Comparison of ENCODE assay signal across 26 cellular contexts in the genomic region with DNA sequence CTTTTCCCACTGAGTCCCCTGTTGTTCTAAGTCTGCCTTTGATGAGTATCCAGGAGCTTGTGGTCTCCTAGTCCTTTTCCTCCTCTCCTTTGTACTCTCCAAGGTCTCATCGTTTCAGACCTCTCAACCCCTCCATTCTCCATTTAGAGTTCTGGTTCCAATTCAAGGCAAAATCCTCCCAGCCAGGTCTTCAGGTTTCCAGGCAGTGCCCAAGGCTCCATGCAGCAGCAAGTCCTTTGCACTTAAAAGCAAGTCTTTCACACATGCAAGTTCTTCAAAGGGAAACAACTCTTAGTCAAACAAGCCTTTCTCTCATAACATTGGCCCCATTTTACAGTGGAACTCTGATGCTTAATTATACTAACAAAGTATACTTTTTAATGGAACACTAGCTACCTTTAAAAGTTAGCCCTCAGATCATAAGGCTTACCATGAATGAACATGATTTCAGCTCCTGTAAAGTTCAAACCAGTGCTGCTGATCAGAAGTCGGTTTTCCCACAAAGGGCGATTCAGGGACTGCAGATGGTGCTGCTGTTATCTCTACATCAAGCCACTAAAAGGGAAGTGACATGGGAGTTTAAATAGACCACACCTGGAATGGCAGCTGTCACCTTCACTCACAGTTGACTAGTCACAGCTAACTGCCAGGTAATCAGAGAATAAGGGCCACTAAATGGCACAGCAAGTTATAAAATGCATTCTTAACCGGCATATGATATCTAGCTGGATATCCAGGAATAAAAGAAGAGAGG.
A peak's percentile ranks its signal among the peaks of the same experiment; 100 is the strongest.
DNase-seq lines count a peak whose midpoint lies in the region; TF ChIP-seq lines count a peak whose summit lies in the region.
"Had no signal": no experiment of that assay in that cellular context is flagged by ENCODE, and none has a peak within 500 bp of the region (broad histone marks: within the 10 kb centered on the region; RNA-seq: fewer than 3 reads in every experiment).

No MANE protein-coding gene starts in this region.

- intact Hi-C loops in activated CD4-positive, alpha-beta memory T cell treated with anti-CD3 and anti-CD28 coated beads for 36 hours (cut with micrococcal nuclease), result no loop called here

- no peaks in the 10 kb centered on the region for H3K4me1 Mint-ChIP-seq in activated CD4-positive, alpha-beta memory T cell treated with anti-CD3 and anti-CD28 coated beads for 36 hours (ENCODE audit: low read depth)
- H3K4me1 Mint-ChIP-seq: activated CD4-positive, alpha-beta T cell treated with anti-CD3 and anti-CD28 coated beads, Interleukin-2, amount 10 ng/mL, durations not matched to agents 24 days and 14 days; naive thymus-derived CD4-positive, alpha-beta T cell had no signal

- H3K4me3 ChIP-seq in neural cell (ENCODE audit: low read length), result no peak overlapping the region
- H3K4me3 ChIP-seq: HAP-1, heart right ventricle, left ventricle myocardium inferior had no signal

- no peaks in the 10 kb centered on the region for H3K27me3 ChIP-seq in neural cell (ENCODE audit: insufficient read depth, low read depth, low read length)
- H3K27me3 ChIP-seq: brain microvascular endothelial cell, heart right ventricle had no signal

- no peak overlapping the region for H3K9ac ChIP-seq in neural cell (ENCODE audit: low read length)
- H3K9ac ChIP-seq: SK-N-SH had no signal

- TF ChIP-seq EP300 in neural cell (conservative IDR thresholded peaks at IDR 0.05; ENCODE audit: poor library complexity, severe bottlenecking), result peak; percentile 35

- no peaks in the 10 kb centered on the region for H4K20me1 ChIP-seq in neural cell (ENCODE audit: insufficient read depth)

- H3K9me3 Mint-ChIP-seq in activated CD4-positive, alpha-beta memory T cell treated with anti-CD3 and anti-CD28 coated beads for 36 hours, result peaks cover 29% of the 10 kb centered on the region

- no peak overlapping the region for H3K27ac Mint-ChIP-seq in activated CD4-positive, alpha-beta memory T cell treated with anti-CD3 and anti-CD28 coated beads for 36 hours
- H3K27ac Mint-ChIP-seq: activated CD4-positive, alpha-beta T cell treated with anti-CD3 and anti-CD28 coated beads, Interleukin-2, amount 10 ng/mL, durations not matched to agents 24 days and 14 days; activated T-cell treated with anti-CD3 and anti-CD28 coated beads, Interleukin-2, amount 50 U/mL, for 72 hours; CD4-positive, alpha-beta T cell; naive thymus-derived CD4-positive, alpha-beta T cell; type B pancreatic cell had no signal

- no peaks in the 10 kb centered on the region for H3K27me3 Mint-ChIP-seq in activated CD4-positive, alpha-beta memory T cell treated with anti-CD3 and anti-CD28 coated beads for 36 hours
- H3K27me3 Mint-ChIP-seq: activated CD4-positive, alpha-beta T cell treated with anti-CD3 and anti-CD28 coated beads, Interleukin-2, amount 10 ng/mL, durations not matched to agents 24 days and 14 days; CD4-positive, alpha-beta T cell; IgD-negative memory B cell; naive thymus-derived CD4-positive, alpha-beta T cell had no signal

- no peaks in the 10 kb centered on the region for H3K36me3 ChIP-seq in neural cell (ENCODE audit: insufficient read depth, low read length)
- H3K36me3 ChIP-seq: brain microvascular endothelial cell, HAP-1, heart right ventricle, left ventricle myocardium inferior had no signal

- no peaks in the 10 kb centered on the region for H3K36me3 Mint-ChIP-seq in activated CD4-positive, alpha-beta memory T cell treated with anti-CD3 and anti-CD28 coated beads for 36 hours
- H3K36me3 Mint-ChIP-seq: IgD-negative memory B cell; naive thymus-derived CD4-positive, alpha-beta T cell; type B pancreatic cell had no signal

- no peak overlapping the region for H3K4me3 Mint-ChIP-seq in activated CD4-positive, alpha-beta memory T cell treated with anti-CD3 and anti-CD28 coated beads for 36 hours
- H3K4me3 Mint-ChIP-seq: activated CD4-positive, alpha-beta T cell treated with anti-CD3 and anti-CD28 coated beads, Interleukin-2, amount 10 ng/mL, durations not matched to agents 24 days and 14 days; activated T-cell treated with anti-CD3 and anti-CD28 coated beads, Interleukin-2, amount 50 U/mL, for 72 hours; CD4-positive, alpha-beta T cell; IgD-negative memory B cell; naive thymus-derived CD4-positive, alpha-beta T cell; type B pancreatic cell had no signal

- H3K9me3 ChIP-seq in neural cell (ENCODE audit: low read length), result no peaks in the 10 kb centered on the region
- H3K9me3 ChIP-seq: HAP-1, SK-N-SH had no signal

- no peaks in the 10 kb centered on the region for H3K79me2 ChIP-seq in neural cell (replicated peaks; ENCODE audit: insufficient read depth, low read length)

- POLR2A ChIA-PET in activated CD4-positive, alpha-beta memory T cell treated with anti-CD3 and anti-CD28 coated beads for 36 hours (lab: Charles Lee), result no interaction called here

- no peak overlapping the region for H3K4me2 ChIP-seq in neural cell (ENCODE audit: low read length)
- H3K4me2 ChIP-seq: SK-N-SH had no signal

- H3F3A ChIP-seq in neural cell (ENCODE audit: insufficient read depth, low read length, poor library complexity, severe bottlenecking), result no peaks in the 10 kb centered on the region

- no peak for TF ChIP-seq RAD21 in neural cell (conservative IDR thresholded peaks at IDR 0.05)

- no peak overlapping the region for H2AFZ ChIP-seq in neural cell (ENCODE audit: low read depth, low read length)

- CTCF ChIA-PET in activated CD4-positive, alpha-beta memory T cell treated with anti-CD3 and anti-CD28 coated beads for 36 hours (lab: Charles Lee), result no interaction called here

- TF ChIP-seq CTCF in neural cell (IDR thresholded peaks at IDR 0.05; ENCODE audit: poor library complexity, severe bottlenecking), result no peak

- H3K27ac ChIP-seq in neural cell (ENCODE audit: low read length), result no peak overlapping the region
- H3K27ac ChIP-seq: brain microvascular endothelial cell, heart right ventricle, left ventricle myocardium inferior had no signal

- H3K9me2 ChIP-seq in neural cell (ENCODE audit: insufficient read depth, low read length), result no peaks in the 10 kb centered on the region
- H3K9me2 ChIP-seq: SK-N-SH had no signal

- DNase-seq in DMS153 (lab: John Stamatoyannopoulos, UW) (peak; percentile 6), DMS153 treated with DMSO at 0.1 percent for 48 hours (lab: John Stamatoyannopoulos, UW; ENCODE audit: unreplicated experiment) (no peak), NCI-H2171 (lab: John Stamatoyannopoulos, UW) (peak; percentile 90), SK-N-DZ (ENCODE audit: low spot score) (peak; percentile 63), GM03348 (ENCODE audit: low spot score) (no peak), T-helper 1 cell (no peak)
- DNase-seq in activated CD4-positive, alpha-beta memory T cell treated with anti-CD3 and anti-CD28 coated beads for 36 hours, result no peak
- DNase-seq: 8988T; activated CD4-positive, alpha-beta T cell treated with anti-CD3 and anti-CD28 coated beads, Interleukin-2, amount 10 ng/mL, durations not matched to agents 24 days and 14 days; activated naive CD4-positive, alpha-beta T cell treated with Interleukin-2 at 50 U/mL for 16 hours; activated T-cell treated with anti-CD3 and anti-CD28 coated beads, Interleukin-2, amount 50 U/mL, for 72 hours; brain microvascular endothelial cell; CD4-positive, alpha-beta T cell; DMS79 treated with DMSO at 0.1 percent for 48 hours; effector memory CD4-positive, alpha-beta T cell; foreskin fibroblast; heart right ventricle; left ventricle myocardium inferior; naive thymus-derived CD4-positive, alpha-beta T cell; NCI-H1417 treated with DMSO at 0.1 percent for 48 hours; NK-92 treated with Interleukin-12 subunit alpha and Interleukin-12 subunit beta, amount 100 ng/mL, for 24 hours; SK-N-SH had no signal

TF ChIP-seq in neural cell, 6 proteins besides CTCF, POLR2A, EP300 and RAD21:
- TF ChIP-seq SMC3 (conservative IDR thresholded peaks at IDR 0.05; ENCODE audit: poor library complexity), result no peak
- no peak for TF ChIP-seq POLR2AphosphoS5 (IDR thresholded peaks at IDR 0.05)
TF ChIP-seq in neural cell: peak in this region for 0.

Comparison
In these comparisons a context has a peak if more than half of its experiments do, and no peak if none do; other contexts are left out.
1. DNase-seq: peak in DMS153 (single experiment), NCI-H2171 (single experiment) and SK-N-DZ (single experiment); none in DMS153 treated with DMSO at 0.1 percent for 48 hours (single experiment), GM03348 (single experiment), T-helper 1 cell (0 of 5) and activated CD4-positive, alpha-beta memory T cell treated with anti-CD3 and anti-CD28 coated beads for 36 hours (single experiment).